1 cellular context compared by ENCODE assay signal in genomic region chr11:65578667-65579066, GRCh38.
TF ChIP-seq lines count a peak whose summit lies in the region.

No MANE protein-coding gene starts in this region.

TF ChIP-seq in IMR-90, 13 proteins besides CTCF, POLR2A, EP300 and RAD21:
- no peak for TF ChIP-seq MXI1 (IDR thresholded peaks at IDR 0.05; ENCODE audit: borderline replicate concordance, low read depth, low read length)
- TF ChIP-seq FOS (IDR thresholded peaks at IDR 0.05; ENCODE audit: low read depth, low read length), result no peak
- no peak for TF ChIP-seq RCOR1 (IDR thresholded peaks at IDR 0.05; ENCODE audit: insufficient replicate concordance, low read length)
- no peak for TF ChIP-seq BHLHE40 (IDR thresholded peaks at IDR 0.05; ENCODE audit: low read depth, low read length)
TF ChIP-seq in IMR-90: peak in this region for 0.
